In genomic region chrX:149618871-149619270, GRCh38 we compare ENCODE assay signal across 21 cellular contexts. TPM values are rescaled to one million over a fixed set of nuclear protein-coding genes. Genes with fewer than 3 reads are reported as not detected.
A peak's percentile ranks its signal among the peaks of the same experiment; 100 is the strongest.
DNase-seq lines count a peak whose midpoint lies in the region; ATAC-seq, FAIRE-seq and TF ChIP-seq lines count a peak whose summit lies in the region.
"Had no signal": no experiment of that assay in that cellular context is flagged by ENCODE, and none has a peak within 500 bp of the region (broad histone marks: within the 10 kb centered on the region; RNA-seq: fewer than 3 reads in every experiment).

No MANE protein-coding gene starts in this region.

- no peak overlapping the region for H2AFZ ChIP-seq in OCI-LY7 (ENCODE audit: low read length)

- in situ Hi-C loops in SK-MEL-5 (cut with HindIII; ENCODE audit: low pct_unique_long_range_greater_than_20kb, low sequenced_read_pairs): no loop called here

- H3K36me3 Mint-ChIP-seq in naive thymus-derived CD4-positive, alpha-beta T cell: peaks cover 0 to 3% (median 0%) of the 10 kb centered on the region in 5 donors
- H3K36me3 Mint-ChIP-seq: CD4-positive, alpha-beta memory T cell had no signal

- no peaks in the 10 kb centered on the region for H4K20me1 ChIP-seq in OCI-LY7 (ENCODE audit: insufficient read depth, low read length)

- TF ChIP-seq CTCF in OCI-LY7 (conservative IDR thresholded peaks at IDR 0.05; ENCODE audit: low read length): no peak

- H3K4me1 Mint-ChIP-seq in naive thymus-derived CD4-positive, alpha-beta T cell: peaks cover 0 to 40% (median 13%) of the 10 kb centered on the region in 7 donors

- H3K79me2 ChIP-seq in OCI-LY7 (ENCODE audit: insufficient read depth, low read depth, low read length): no peaks in the 10 kb centered on the region

- H3K9me3 Mint-ChIP-seq in naive thymus-derived CD4-positive, alpha-beta T cell: no peaks in the 10 kb centered on the region
- H3K9me3 Mint-ChIP-seq: HFFc6 had no signal

- peak; percentile 33 for FAIRE-seq in islet of Langerhans (lab: Jason Lieb, UNC)
- FAIRE-seq: G401.6, GM12892, H54 had no signal

- no peaks in the 10 kb centered on the region for H3K9me2 ChIP-seq in OCI-LY7 (ENCODE audit: insufficient read depth, low read length)

- no peaks in the 10 kb centered on the region for H3K4me1 ChIP-seq in OCI-LY7 (ENCODE audit: insufficient read depth, low read length, poor library complexity, severe bottlenecking)
- no peaks in the 10 kb centered on the region for H3K4me1 ChIP-seq in naive thymus-derived CD4-positive, alpha-beta T cell (ENCODE audit: control insufficient read depth in 2 of 2, insufficient read depth in 2 of 2, low read length in 2 of 2)
- H3K4me1 ChIP-seq: Caco-2 had no signal

- peak; percentile 60 for DNase-seq in COLO829 (ENCODE audit: low spot score)
- peak; percentile 87 for DNase-seq in SK-MEL-5 (ENCODE audit: low read depth, low spot score)
- no peak for DNase-seq in NCI-H2029 treated with DMSO at 0.1 percent for 48 hours (lab: John Stamatoyannopoulos, UW)
- DNase-seq in OCI-LY7 (ENCODE audit: low spot score): no peak
- no peak for DNase-seq in naive thymus-derived CD4-positive, alpha-beta T cell
- DNase-seq: 8988T; C1 segment of cervical spinal cord; Caco-2; CD4-positive, alpha-beta memory T cell; DMS153; DND-41; GOT3; HFFc6 had no signal

- no peak overlapping the region for H3K4me2 ChIP-seq in OCI-LY7 (ENCODE audit: low read length)

- no peaks in the 10 kb centered on the region for H3K9me3 ChIP-seq in OCI-LY7 (ENCODE audit: low read length)
- H3K9me3 ChIP-seq in naive thymus-derived CD4-positive, alpha-beta T cell (ENCODE audit: control insufficient read depth in 2 of 3, low read length in 3 of 3): no peaks in the 10 kb centered on the region
- H3K9me3 ChIP-seq: Caco-2, HAP-1 had no signal

- no TSS peak for BruUV-seq in OCI-LY7 (replicated peaks; lab: Mats Ljungman, UMichigan)

- H3K4me3 ChIP-seq in OCI-LY7 (ENCODE audit: low read depth, low read length, poor library complexity, severe bottlenecking): no peak overlapping the region
- H3K4me3 ChIP-seq in naive thymus-derived CD4-positive, alpha-beta T cell (ENCODE audit: low read length): no peak overlapping the region
- H3K4me3 ChIP-seq: HAP-1 had no signal

- no peak overlapping the region for H3K4me3 Mint-ChIP-seq in naive thymus-derived CD4-positive, alpha-beta T cell
- H3K4me3 Mint-ChIP-seq: CD4-positive, alpha-beta memory T cell; HFFc6 had no signal

- no peaks in the 10 kb centered on the region for H3K36me3 ChIP-seq in OCI-LY7 (ENCODE audit: insufficient read depth, low read length)
- no peaks in the 10 kb centered on the region for H3K36me3 ChIP-seq in naive thymus-derived CD4-positive, alpha-beta T cell (ENCODE audit: control insufficient read depth in 2 of 3, insufficient read depth in 3 of 3, low read length in 3 of 3)
- H3K36me3 ChIP-seq: HAP-1 had no signal

- no peaks in the 10 kb centered on the region for H3K27me3 ChIP-seq in naive thymus-derived CD4-positive, alpha-beta T cell (ENCODE audit: control insufficient read depth in 2 of 2, insufficient read depth in 2 of 2, low read length in 2 of 2)

- H3K27ac Mint-ChIP-seq in naive thymus-derived CD4-positive, alpha-beta T cell: no peak overlapping the region
- H3K27ac Mint-ChIP-seq: CD4-positive, alpha-beta memory T cell; HFFc6 had no signal

- H3K27ac ChIP-seq in OCI-LY7 (ENCODE audit: low read depth, low read length, poor library complexity, severe bottlenecking): no peak overlapping the region
- no peak overlapping the region for H3K27ac ChIP-seq in naive thymus-derived CD4-positive, alpha-beta T cell (ENCODE audit: low read depth, low read length)

- CTCF ChIA-PET in OCI-LY7 (lab: Charles Lee; ENCODE audit: unreplicated experiment): no interaction called here
- CTCF ChIA-PET in naive thymus-derived CD4-positive, alpha-beta T cell (lab: Charles Lee): no interaction called here

- H3K27me3 Mint-ChIP-seq in naive thymus-derived CD4-positive, alpha-beta T cell: no peaks in the 10 kb centered on the region
- H3K27me3 Mint-ChIP-seq: CD4-positive, alpha-beta memory T cell had no signal

- intact Hi-C loops in OCI-LY7 (cut with micrococcal nuclease; ENCODE audit: unreplicated experiment): no loop called here
- intact Hi-C loops in naive thymus-derived CD4-positive, alpha-beta T cell (cut with micrococcal nuclease): no loop called here

- no peak for ATAC-seq in HG02970 (IDR thresholded peaks at IDR 0.05; ENCODE audit: low FRiP score, unreplicated experiment)
- ATAC-seq in naive thymus-derived CD4-positive, alpha-beta T cell: no peak

- POLR2A ChIA-PET in OCI-LY7 (lab: Charles Lee): no interaction called here
- POLR2A ChIA-PET in naive thymus-derived CD4-positive, alpha-beta T cell (lab: Charles Lee): no interaction called here

RNA-seq across cellular contexts. Expression of gene TMEM185A, which starts 12.7 kb away (rescaled TPM):
- 16.9 and 18.0 TPM in 2 replicates for total RNA-seq in SK-MEL-5 (2014; rRNA removed; shearing (Covaris generic))
- 19.9 and 24.0 TPM in 2 replicates for polyA plus RNA-seq in SK-MEL-5 (2015; cell fraction: cytosol; rRNA removed)
- polyA plus RNA-seq in SK-MEL-5 (2015; cell fraction: nucleus; rRNA removed): 8.9 and 34.2 TPM in 2 replicates
- 5.8 and 6.2 TPM in 2 replicates for total RNA-seq in OCI-LY7 (2014; rRNA removed; shearing (Covaris generic))
- 14.5 and 19.3 TPM in 2 replicates for total RNA-seq in OCI-LY7 (2022)
- total RNA-seq in naive thymus-derived CD4-positive, alpha-beta T cell: 10 to 100 TPM; 11.9 to 23.4 (median 19.9) TPM
- 10 to 100 TPM; 16.7 to 23.8 TPM for polyA plus RNA-seq in naive thymus-derived CD4-positive, alpha-beta T cell

RNA-seq across cellular contexts. Expression of gene HSFX2, which starts 23.8 kb away (rescaled TPM):
- not detected in 2 replicates for total RNA-seq in SK-MEL-5 (2014; rRNA removed; shearing (Covaris generic))
- not detected in 2 replicates for polyA plus RNA-seq in SK-MEL-5 (2015; cell fraction: cytosol; rRNA removed)
- polyA plus RNA-seq in SK-MEL-5 (2015; cell fraction: nucleus; rRNA removed): not detected in 2 replicates
- total RNA-seq in OCI-LY7 (2014; rRNA removed; shearing (Covaris generic)): not detected in 2 replicates
- not detected in 2 replicates for total RNA-seq in OCI-LY7 (2022)
- under 1 TPM in 1 of 5 experiments, not detected in 4; 0.82 TPM for total RNA-seq in naive thymus-derived CD4-positive, alpha-beta T cell
- not detected for polyA plus RNA-seq in naive thymus-derived CD4-positive, alpha-beta T cell
- total RNA-seq: A673 had no signal

RNA-seq across cellular contexts. Expression of gene MAGEA9B, which starts 31.6 kb away (rescaled TPM):
- total RNA-seq in SK-MEL-5 (2014; rRNA removed; shearing (Covaris generic)): 0.27 TPM in 1 of 2 replicates, not detected in the other
- polyA plus RNA-seq in SK-MEL-5 (2015; cell fraction: cytosol; rRNA removed): 0.05 and 0.35 TPM in 2 replicates
- polyA plus RNA-seq in SK-MEL-5 (2015; cell fraction: nucleus; rRNA removed): not detected in 2 replicates
- total RNA-seq in OCI-LY7 (2014; rRNA removed; shearing (Covaris generic)): not detected in 2 replicates
- not detected in 2 replicates for total RNA-seq in OCI-LY7 (2022)
- not detected for total RNA-seq in naive thymus-derived CD4-positive, alpha-beta T cell
- polyA plus RNA-seq in naive thymus-derived CD4-positive, alpha-beta T cell: not detected
- total RNA-seq: A673; Caco-2; CD4-positive, alpha-beta memory T cell; HFFc6 had no signal
- polyA plus RNA-seq: BJ; CD4-positive, alpha-beta memory T cell had no signal

Comparison
In these comparisons a context has a peak if more than half of its experiments do, and no peak if none do; other contexts are left out.
1. DNase-seq: peak in COLO829 (single experiment) and SK-MEL-5 (single experiment); none in NCI-H2029 treated with DMSO at 0.1 percent for 48 hours (single experiment), OCI-LY7 (single experiment) and naive thymus-derived CD4-positive, alpha-beta T cell (0 of 9).